In genomic region chr19:56096665-56097064, GRCh38 we compare ENCODE assay signal across 18 cellular contexts. TPM values are rescaled to one million over a fixed set of nuclear protein-coding genes. Genes with fewer than 3 reads are reported as not detected.
DNase-seq lines count a peak whose midpoint lies in the region; ATAC-seq, FAIRE-seq and TF ChIP-seq lines count a peak whose summit lies in the region.
"Had no signal": no experiment of that assay in that cellular context is flagged by ENCODE, and none has a peak within 500 bp of the region (broad histone marks: within the 10 kb centered on the region; RNA-seq: fewer than 3 reads in every experiment).

No MANE protein-coding gene starts in this region.

- 51 to 53% methylated on average over 13 of the region's 13 CpGs for WGBS in heart right ventricle, 2 donors
- WGBS in testis, 2 donors, result 64 to 71% methylated on average over 13 of the region's 13 CpGs

- TF ChIP-seq POLR2A in testis (IDR thresholded peaks at IDR 0.05), result no peak

- TF ChIP-seq CTCF in RWPE1 (conservative IDR thresholded peaks at IDR 0.05; ENCODE audit: low read depth), result no peak
- no peak for TF ChIP-seq CTCF in heart right ventricle (IDR thresholded peaks at IDR 0.05)
- no peak for TF ChIP-seq CTCF in kidney (IDR thresholded peaks at IDR 0.05; ENCODE audit: borderline replicate concordance, extremely low read depth, insufficient read depth)
- TF ChIP-seq CTCF in testis (IDR thresholded peaks at IDR 0.05), result no peak

- ATAC-seq in heart right ventricle (peak in 5 of 8 donors; percentile 7 to 40 (median 30)), HG03280 (IDR thresholded peaks at IDR 0.05; ENCODE audit: unreplicated experiment) (no peak)
- ATAC-seq: A549; CD8-positive, alpha-beta T cell had no signal

- CTCF ChIA-PET in RWPE1 (lab: Yijun Ruan, JAX), result no interaction called here

- H3K4me1 ChIP-seq in heart right ventricle, result peaks cover 0 to 24% (median 10%) of the 10 kb centered on the region in 9 donors
- no peaks in the 10 kb centered on the region for H3K4me1 ChIP-seq in kidney (ENCODE audit: control insufficient read depth in 1 of 2, insufficient read depth in 1 of 2, low read depth in 1 of 2, low read length in 2 of 2)
- H3K4me1 ChIP-seq in testis, result no peaks in the 10 kb centered on the region
- H3K4me1 ChIP-seq: BE2C had no signal

- H3K4me3 ChIP-seq in heart right ventricle (no peak overlapping the region), kidney (ENCODE audit: low read length in 2 of 2) (no peak overlapping the region), testis (no peak overlapping the region)
- H3K4me3 ChIP-seq: A549, GM23248 had no signal

- POLR2A ChIA-PET in RWPE1 (lab: Yijun Ruan, JAX; ENCODE audit: low non-redundant PET), result no interaction called here

- 0 out of 2 replicates have a peak overlapping the region, but pooled peaks have one; percentile 15 for H3K27ac ChIP-seq in RWPE1
- H3K27ac ChIP-seq in heart right ventricle, result no peak overlapping the region
- no peak overlapping the region for H3K27ac ChIP-seq in kidney (ENCODE audit: low read depth in 2 of 2, low read length in 2 of 2)
- H3K27ac ChIP-seq in testis, result no peak overlapping the region
- H3K27ac ChIP-seq: A549, C4-2B, GM23248 had no signal

- no peak for DNase-seq in RWPE1 (ENCODE audit: low spot score)
- DNase-seq in heart right ventricle, result peak in 1 of 2 donors; percentile 17
- peak; percentile 33 for DNase-seq in kidney
- peak; percentile 57 for DNase-seq in testis
- DNase-seq in stimulated activated CD4-positive, alpha-beta T cell treated with anti-CD3 and anti-CD28 coated beads, Interleukin-12 subunit alpha, Interleukin-12 subunit beta, amount 100 ng/mL, for 4 hours, result no peak
- DNase-seq: BE2C; CD8-positive, alpha-beta T cell; COR-L47; DMS153; DMS79 treated with DMSO at 0.1 percent for 48 hours; EL; GM23248 had no signal

- no peak overlapping the region for H3K9ac ChIP-seq in kidney (ENCODE audit: low read length in 2 of 2)
- H3K9ac ChIP-seq: GM23248 had no signal

- no peak for FAIRE-seq in kidney (lab: Jason Lieb, UNC)
- FAIRE-seq: A549, D721Med, G401.6, H54 had no signal

- H3K27me3 ChIP-seq in heart right ventricle, result no peaks in the 10 kb centered on the region
- H3K27me3 ChIP-seq in testis, result no peaks in the 10 kb centered on the region
- H3K27me3 ChIP-seq: BE2C had no signal

- intact Hi-C loops in heart right ventricle (cut with DNase I), result no loop called here
- intact Hi-C loops in kidney (cut with DNase I), result loop anchor here (10.0 kb wide), 1 partner anchor 238 kb away; no protein-coding TSS in a partner anchor
- intact Hi-C loops in testis (cut with DNase I; ENCODE audit: low total_unique reads), result no loop called here

- H3K36me3 ChIP-seq in heart right ventricle (peaks cover 0 to 67% (median 9%) of the 10 kb centered on the region in 9 donors), kidney (ENCODE audit: control insufficient read depth in 1 of 2, insufficient read depth in 2 of 2, low read length in 2 of 2) (peaks cover 4 to 11% of the 10 kb centered on the region in 2 donors), testis (ENCODE audit: low read depth, missing control alignments) (no peaks in the 10 kb centered on the region)

- no peaks in the 10 kb centered on the region for H3K9me3 ChIP-seq in heart right ventricle
- H3K9me3 ChIP-seq in kidney (ENCODE audit: control insufficient read depth in 1 of 2, low read length in 2 of 2), result no peaks in the 10 kb centered on the region
- no peaks in the 10 kb centered on the region for H3K9me3 ChIP-seq in testis
- H3K9me3 ChIP-seq: A549, BE2C had no signal

RNA-seq across cellular contexts. Expression of gene ZNF787, which starts 24.4 kb away (rescaled TPM):
- total RNA-seq in heart right ventricle (10 to 100 TPM; 18.5 to 47.2 (median 25.7) TPM), kidney (31.9 TPM), testis (10 to 100 TPM; 35.7 to 41.4 TPM)
- polyA plus RNA-seq in heart right ventricle (10 to 100 TPM; 42.3 to 42.8 TPM), kidney (ENCODE audit: insufficient read depth, low read depth, low replicate concordance) (23.0 TPM), testis (ENCODE audit: insufficient read depth, low read depth, low replicate concordance) (22.3 TPM)

RNA-seq across cellular contexts. Expression of gene ZNF444, which starts 44.4 kb away (rescaled TPM):
- total RNA-seq in heart right ventricle (10 to 100 TPM; 15.1 to 25.1 (median 22.2) TPM), kidney (28.4 TPM), testis (10 to 100 TPM; 59.2 to 62.6 TPM)
- polyA plus RNA-seq in heart right ventricle (10 to 100 TPM; 22.8 to 25.6 TPM), kidney (ENCODE audit: insufficient read depth, low read depth, low replicate concordance) (39.6 TPM), testis (ENCODE audit: insufficient read depth, low read depth, low replicate concordance) (24.7 TPM)

Comparison
In these comparisons a context has a peak if more than half of its experiments do, and no peak if none do; other contexts are left out.
1. DNase-seq: peak in kidney (single experiment) and testis (single experiment); none in RWPE1 (single experiment) and stimulated activated CD4-positive, alpha-beta T cell treated with anti-CD3 and anti-CD28 coated beads, Interleukin-12 subunit alpha, Interleukin-12 subunit beta, amount 100 ng/mL, for 4 hours (single experiment).